Comparison of ENCODE assay signal across 1 cellular context in the genomic region with DNA sequence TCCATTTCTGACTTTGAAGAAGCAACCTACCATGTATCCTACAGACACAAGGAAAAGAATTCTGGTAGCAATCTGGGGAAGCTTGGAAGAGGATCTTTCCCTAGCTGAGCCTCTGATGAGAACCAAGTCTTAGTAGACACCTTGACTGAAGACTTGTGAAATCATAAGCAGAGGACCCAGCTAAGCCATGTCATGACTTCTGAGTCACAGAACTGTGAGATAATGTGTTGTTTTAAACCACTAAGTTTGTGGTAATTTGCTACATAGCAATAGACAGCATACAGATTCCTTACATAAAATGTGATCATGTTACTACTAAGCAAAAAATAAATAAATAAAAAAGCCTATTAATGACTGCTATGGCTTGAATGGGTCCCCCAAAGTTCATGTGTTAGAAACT.
TF ChIP-seq lines count a peak whose summit lies in the region.

No MANE protein-coding gene starts in this region.

TF ChIP-seq in IMR-90, 13 proteins besides CTCF, POLR2A, EP300 and RAD21 (continued from another document):
- TF ChIP-seq, protein P1, sequence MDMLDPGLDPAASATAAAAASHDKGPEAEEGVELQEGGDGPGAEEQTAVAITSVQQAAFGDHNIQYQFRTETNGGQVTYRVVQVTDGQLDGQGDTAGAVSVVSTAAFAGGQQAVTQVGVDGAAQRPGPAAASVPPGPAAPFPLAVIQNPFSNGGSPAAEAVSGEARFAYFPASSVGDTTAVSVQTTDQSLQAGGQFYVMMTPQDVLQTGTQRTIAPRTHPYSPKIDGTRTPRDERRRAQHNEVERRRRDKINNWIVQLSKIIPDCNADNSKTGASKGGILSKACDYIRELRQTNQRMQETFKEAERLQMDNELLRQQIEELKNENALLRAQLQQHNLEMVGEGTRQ (IDR thresholded peaks at IDR 0.05; ENCODE audit: low read depth, low read length), result no peak
